1 cellular context compared by ENCODE assay signal in genomic region chr10:119656760-119657159, GRCh38.
TF ChIP-seq lines count a peak whose summit lies in the region.

No MANE protein-coding gene starts in this region.

TF ChIP-seq in K562, 482 proteins besides CTCF, POLR2A, EP300 and RAD21 (continued from another document):
- TF ChIP-seq ZBTB11 (CRISPR knock-in tag; IDR thresholded peaks at IDR 0.05), result no peak
- TF ChIP-seq, protein P1, sequence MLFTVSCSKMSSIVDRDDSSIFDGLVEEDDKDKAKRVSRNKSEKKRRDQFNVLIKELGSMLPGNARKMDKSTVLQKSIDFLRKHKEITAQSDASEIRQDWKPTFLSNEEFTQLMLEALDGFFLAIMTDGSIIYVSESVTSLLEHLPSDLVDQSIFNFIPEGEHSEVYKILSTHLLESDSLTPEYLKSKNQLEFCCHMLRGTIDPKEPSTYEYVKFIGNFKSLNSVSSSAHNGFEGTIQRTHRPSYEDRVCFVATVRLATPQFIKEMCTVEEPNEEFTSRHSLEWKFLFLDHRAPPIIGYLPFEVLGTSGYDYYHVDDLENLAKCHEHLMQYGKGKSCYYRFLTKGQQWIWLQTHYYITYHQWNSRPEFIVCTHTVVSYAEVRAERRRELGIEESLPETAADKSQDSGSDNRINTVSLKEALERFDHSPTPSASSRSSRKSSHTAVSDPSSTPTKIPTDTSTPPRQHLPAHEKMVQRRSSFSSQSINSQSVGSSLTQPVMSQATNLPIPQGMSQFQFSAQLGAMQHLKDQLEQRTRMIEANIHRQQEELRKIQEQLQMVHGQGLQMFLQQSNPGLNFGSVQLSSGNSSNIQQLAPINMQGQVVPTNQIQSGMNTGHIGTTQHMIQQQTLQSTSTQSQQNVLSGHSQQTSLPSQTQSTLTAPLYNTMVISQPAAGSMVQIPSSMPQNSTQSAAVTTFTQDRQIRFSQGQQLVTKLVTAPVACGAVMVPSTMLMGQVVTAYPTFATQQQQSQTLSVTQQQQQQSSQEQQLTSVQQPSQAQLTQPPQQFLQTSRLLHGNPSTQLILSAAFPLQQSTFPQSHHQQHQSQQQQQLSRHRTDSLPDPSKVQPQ (CRISPR knock-in tag; IDR thresholded peaks at IDR 0.05; ENCODE audit: borderline replicate concordance), result no peak
- no peak for TF ChIP-seq BRCA1 (IDR thresholded peaks at IDR 0.05)
- TF ChIP-seq BRCA1 (CRISPR knock-in tag; IDR thresholded peaks at IDR 0.05), result no peak
- TF ChIP-seq BHLHE40 (IDR thresholded peaks at IDR 0.05; ENCODE audit: low read length), result no peak
- TF ChIP-seq ILK (tag; IDR thresholded peaks at IDR 0.05; ENCODE audit: borderline replicate concordance, low read depth), result no peak
- TF ChIP-seq ZNF12 (CRISPR knock-in tag; IDR thresholded peaks at IDR 0.05), result no peak
- TF ChIP-seq ZNF445 (CRISPR knock-in tag; IDR thresholded peaks at IDR 0.05; ENCODE audit: low read depth), result no peak
- TF ChIP-seq BRF1 (IDR thresholded peaks at IDR 0.05; ENCODE audit: borderline replicate concordance, extremely low read depth, insufficient read length), result no peak
- TF ChIP-seq KDM1A (IDR thresholded peaks at IDR 0.05), result 0 out of 4 replicates have a peak, but pooled peaks of 1 of the 2 experiments have one; percentile 14
- TF ChIP-seq, protein P2, sequence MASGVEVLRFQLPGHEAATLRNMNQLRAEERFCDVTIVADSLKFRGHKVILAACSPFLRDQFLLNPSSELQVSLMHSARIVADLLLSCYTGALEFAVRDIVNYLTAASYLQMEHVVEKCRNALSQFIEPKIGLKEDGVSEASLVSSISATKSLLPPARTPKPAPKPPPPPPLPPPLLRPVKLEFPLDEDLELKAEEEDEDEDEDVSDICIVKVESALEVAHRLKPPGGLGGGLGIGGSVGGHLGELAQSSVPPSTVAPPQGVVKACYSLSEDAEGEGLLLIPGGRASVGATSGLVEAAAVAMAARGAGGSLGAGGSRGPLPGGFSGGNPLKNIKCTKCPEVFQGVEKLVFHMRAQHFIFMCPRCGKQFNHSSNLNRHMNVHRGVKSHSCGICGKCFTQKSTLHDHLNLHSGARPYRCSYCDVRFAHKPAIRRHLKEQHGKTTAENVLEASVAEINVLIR (CRISPR knock-in tag; IDR thresholded peaks at IDR 0.05), result no peak
- TF ChIP-seq BACH1 (tag; IDR thresholded peaks at IDR 0.05), result no peak
- no peak for TF ChIP-seq BDP1 (IDR thresholded peaks at IDR 0.05; ENCODE audit: insufficient read depth, insufficient read length)
